In genomic region chr12:130016194-130016593, GRCh38 we compare ENCODE assay signal across 29 cellular contexts.
"Had no signal": no experiment of that assay in that cellular context is flagged by ENCODE, and none has a peak within 500 bp of the region (broad histone marks: within the 10 kb centered on the region; RNA-seq: fewer than 3 reads in every experiment).

No MANE protein-coding gene starts in this region.

- H3K9me3 ChIP-seq: esophagus muscularis mucosa, heart right ventricle, lower lobe of right lung, neutrophil, prostate gland, right atrium auricular region, testis, tibial artery, upper lobe of right lung, uterus had no signal

- H3K36me3 Mint-ChIP-seq: naive B cell; natural killer cell treated with Interleukin-12 subunit alpha and Interleukin-12 subunit beta and Interleukin-15 and Interleukin-18, amount 100 ng/mL, for 72 hours had no signal

- H3K36me3 ChIP-seq: esophagus muscularis mucosa, heart right ventricle, lower lobe of right lung, neutrophil, prostate gland, right atrium auricular region, tibial artery, upper lobe of right lung, uterus had no signal

- H3K27me3 ChIP-seq: right atrium auricular region, testis had no signal

- H3K4me1 ChIP-seq: heart right ventricle, lower lobe of right lung, parathyroid adenoma, prostate gland, right atrium auricular region, testis, tibial artery, upper lobe of right lung, uterus had no signal

- H3K4me1 Mint-ChIP-seq: naive B cell; stimulated activated naive CD8-positive, alpha-beta T cell treated with anti-CD3 and anti-CD28 coated beads, Interleukin-15, amount 100 ng/mL, for 72 hours had no signal

- H3K27ac ChIP-seq: esophagus muscularis mucosa, heart right ventricle, lower lobe of right lung, neutrophil, parathyroid adenoma, prostate gland, right atrium auricular region, testis, tibial artery, upper lobe of right lung, uterus had no signal

- H3K4me3 Mint-ChIP-seq: naive B cell; natural killer cell treated with Interleukin-12 subunit alpha and Interleukin-12 subunit beta and Interleukin-15 and Interleukin-18, amount 100 ng/mL, for 72 hours; neural crest cell; stimulated activated naive CD8-positive, alpha-beta T cell treated with anti-CD3 and anti-CD28 coated beads, Interleukin-15, amount 100 ng/mL, for 72 hours had no signal

- H3K9me3 Mint-ChIP-seq: natural killer cell treated with Interleukin-12 subunit alpha and Interleukin-12 subunit beta and Interleukin-15 and Interleukin-18, amount 100 ng/mL, for 72 hours; neural crest cell; stimulated activated naive CD8-positive, alpha-beta T cell treated with anti-CD3 and anti-CD28 coated beads, Interleukin-15, amount 100 ng/mL, for 72 hours had no signal

- H3K9ac ChIP-seq: parathyroid adenoma had no signal

- H3K4me3 ChIP-seq: esophagus muscularis mucosa, heart right ventricle, lower lobe of right lung, prostate gland, right atrium auricular region, smooth muscle cell, testis, tibial artery, upper lobe of right lung, uterus had no signal

- H3K27ac Mint-ChIP-seq: natural killer cell treated with Interleukin-12 subunit alpha and Interleukin-12 subunit beta and Interleukin-15 and Interleukin-18, amount 100 ng/mL, for 72 hours; stimulated activated naive CD8-positive, alpha-beta T cell treated with anti-CD3 and anti-CD28 coated beads, Interleukin-15, amount 100 ng/mL, for 72 hours had no signal

- ATAC-seq: heart right ventricle; left colon; left ventricle myocardium superior; lower lobe of right lung; sciatic nerve; stimulated activated naive CD8-positive, alpha-beta T cell treated with anti-CD3 and anti-CD28 coated beads, Interleukin-15, amount 100 ng/mL, for 72 hours; upper lobe of right lung had no signal

- DNase-seq: cerebellar nuclear complex; effector CD8-positive, alpha-beta T cell; foreskin melanocyte; glutamatergic neuron; heart right ventricle; hippocampal formation; left colon; left ventricle myocardium superior; lower lobe of right lung; naive B cell; stimulated activated CD4-positive, alpha-beta T cell treated with anti-CD3 and anti-CD28 coated beads, Interleukin-12 subunit alpha, Interleukin-12 subunit beta, amount 100 ng/mL, for 4 hours; stimulated activated CD4-positive, alpha-beta T cell treated with anti-CD3 and anti-CD28 coated beads, Interleukin-1b, Interleukin-23, amount 100 ng/mL, for 48 hours; stimulated activated CD4-positive, alpha-beta T cell treated with anti-CD3 and anti-CD28 coated beads, Interleukin-4, amount 100 ng/mL, for 1 hour; stimulated activated CD8-positive, alpha-beta memory T cell treated with anti-CD3 and anti-CD28 coated beads, Interleukin-4, amount 100 ng/mL, for 48 hours; stimulated activated naive CD4-positive, alpha-beta T cell; stimulated activated naive CD8-positive, alpha-beta T cell treated with anti-CD3 and anti-CD28 coated beads, Interleukin-15, amount 100 ng/mL, for 72 hours; testis; tibial artery; upper lobe of right lung; uterus had no signal
